Comparison of ENCODE assay signal across 8 cellular contexts in genomic region chr5:5523066-5523505, GRCh38.
DNase-seq lines count a peak whose midpoint lies in the region; ATAC-seq and TF ChIP-seq lines count a peak whose summit lies in the region.

No MANE protein-coding gene starts in this region.

- peaks cover 21% of the 10 kb centered on the region for H3K4me1 Mint-ChIP-seq in T-helper 1 cell treated with Interleukin-12 subunit alpha and Interleukin-12 subunit beta and Interleukin-4 antibody, amounts not matched to agents 30 μg/mL and 1 μg/mL, for 36 hours (ENCODE audit: low read depth)

- TF ChIP-seq CTCF in mucosa of descending colon (IDR thresholded peaks at IDR 0.05), result no peak
- TF ChIP-seq CTCF in gastrocnemius medialis (IDR thresholded peaks at IDR 0.05 in 4 of 5, conservative IDR thresholded peaks at IDR 0.05 in 1 of 5), result no peak

- intact Hi-C loops in mucosa of descending colon (cut with DNase I, micrococcal nuclease) (no loop called here), gastrocnemius medialis (cut with DNase I; ENCODE audit: low total_unique reads) (no loop called here)

- TF ChIP-seq POLR2A in gastrocnemius medialis (IDR thresholded peaks at IDR 0.05), result no peak

- H3K9me3 Mint-ChIP-seq in T-helper 1 cell treated with Interleukin-12 subunit alpha and Interleukin-12 subunit beta and Interleukin-4 antibody, amounts not matched to agents 30 μg/mL and 1 μg/mL, for 36 hours, result peaks cover 28% of the 10 kb centered on the region

- H3K36me3 ChIP-seq in BLaER1, result no peaks in the 10 kb centered on the region
- H3K36me3 ChIP-seq in mucosa of descending colon (ENCODE audit: low read depth), result no peaks in the 10 kb centered on the region
- H3K36me3 ChIP-seq in MG63, result no peaks in the 10 kb centered on the region
- H3K36me3 ChIP-seq in gastrocnemius medialis, result no peaks in the 10 kb centered on the region

- H3K36me3 Mint-ChIP-seq in T-helper 1 cell treated with Interleukin-12 subunit alpha and Interleukin-12 subunit beta and Interleukin-4 antibody, amounts not matched to agents 30 μg/mL and 1 μg/mL, for 36 hours (ENCODE audit: low read depth), result peaks cover 21% of the 10 kb centered on the region

- no peaks in the 10 kb centered on the region for H3K27me3 Mint-ChIP-seq in T-helper 1 cell treated with Interleukin-12 subunit alpha and Interleukin-12 subunit beta and Interleukin-4 antibody, amounts not matched to agents 30 μg/mL and 1 μg/mL, for 36 hours (ENCODE audit: low read depth)

- H3K27ac Mint-ChIP-seq in T-helper 1 cell treated with Interleukin-12 subunit alpha and Interleukin-12 subunit beta and Interleukin-4 antibody, amounts not matched to agents 30 μg/mL and 1 μg/mL, for 36 hours, result peak overlapping the region; percentile 74

- peak overlapping the region; percentile 8 for H3K4me3 Mint-ChIP-seq in T-helper 1 cell treated with Interleukin-12 subunit alpha and Interleukin-12 subunit beta and Interleukin-4 antibody, amounts not matched to agents 30 μg/mL and 1 μg/mL, for 36 hours

- H4K20me1 ChIP-seq in BLaER1, result no peaks in the 10 kb centered on the region

- no peak overlapping the region for H3K4me3 ChIP-seq in BLaER1
- H3K4me3 ChIP-seq in mucosa of descending colon, result no peak overlapping the region
- no peak overlapping the region for H3K4me3 ChIP-seq in MG63
- no peak overlapping the region for H3K4me3 ChIP-seq in gastrocnemius medialis

- ATAC-seq in GM19025 (IDR thresholded peaks at IDR 0.05; ENCODE audit: low read depth, unreplicated experiment), result peak; percentile 82
- peak; percentile 91 for ATAC-seq in HG03045 (IDR thresholded peaks at IDR 0.05; ENCODE audit: unreplicated experiment)
- ATAC-seq in mucosa of descending colon, result peak; percentile 27
- ATAC-seq in gastrocnemius medialis, result no peak

- DNase-seq in mucosa of descending colon (peak in 1 of 3 donors; percentile 14), mesenteric fat pad (ENCODE audit: low spot score) (no peak), MG63 (no peak), gastrocnemius medialis (no peak)

- no peak overlapping the region for H3K9ac ChIP-seq in BLaER1

- H3K27ac ChIP-seq in BLaER1 (no peak overlapping the region), gastrocnemius medialis (no peak overlapping the region)

- in situ Hi-C loops in gastrocnemius medialis (cut with MboI; ENCODE audit: low sequenced_read_pairs in 4 of 4), result no loop called here

- no peaks in the 10 kb centered on the region for H3K9me3 ChIP-seq in BLaER1
- no peaks in the 10 kb centered on the region for H3K9me3 ChIP-seq in mucosa of descending colon
- H3K9me3 ChIP-seq in MG63, result no peaks in the 10 kb centered on the region
- H3K9me3 ChIP-seq in gastrocnemius medialis, result no peaks in the 10 kb centered on the region

- peaks cover 8% of the 10 kb centered on the region for H3K4me1 ChIP-seq in BLaER1
- no peaks in the 10 kb centered on the region for H3K4me1 ChIP-seq in mucosa of descending colon (ENCODE audit: low read depth)
- no peaks in the 10 kb centered on the region for H3K4me1 ChIP-seq in gastrocnemius medialis

- peak overlapping the region; percentile 43 for H3K4me2 ChIP-seq in BLaER1

- H3K27me3 ChIP-seq in BLaER1 (no peaks in the 10 kb centered on the region), MG63 (no peaks in the 10 kb centered on the region; the same call in 1 of the 2 replicates), gastrocnemius medialis (no peaks in the 10 kb centered on the region)

Comparison
In these comparisons a context has a peak if more than half of its experiments do, and no peak if none do; other contexts are left out.
1. ATAC-seq: peak in GM19025 (single experiment), HG03045 (single experiment) and mucosa of descending colon (single experiment); none in gastrocnemius medialis (0 of 2).